ENCODE assay signal across 8 cellular contexts in genomic region chr15:34367128-34368081, GRCh38. TPM values are rescaled to one million over a fixed set of nuclear protein-coding genes. Genes with fewer than 3 reads are reported as not detected.
DNase-seq lines count a peak whose midpoint lies in the region; ATAC-seq and TF ChIP-seq lines count a peak whose summit lies in the region.

Gene LPCAT4 (minus strand): TSS chr15:34367196. CDS start chr15:34367100, 96 bp downstream.

- H3K27me3 ChIP-seq in kidney epithelial cell (ENCODE audit: control insufficient read depth, insufficient read depth, low read length), result no peaks in the 10 kb centered on the region

- H3K4me3 ChIP-seq in kidney epithelial cell (ENCODE audit: low read depth, low read length), result peak within 1 kb of the TSS; percentile 62

- DNase-seq in AML-193 (lab: John Stamatoyannopoulos, UW) (peak; percentile 69 to 77), NCI-H446 (lab: John Stamatoyannopoulos, UW) (peak; percentile 48 to 77), cerebellar cortex (ENCODE audit: low spot score) (peak; percentile 88), kidney epithelial cell (ENCODE audit: low read depth) (peak; percentile 35)
- peak; percentile 87 for DNase-seq in activated CD4-positive, CD25-positive, alpha-beta regulatory T cell treated with anti-CD3 and anti-CD28 coated beads, Interleukin-2, amount 50 U/mL, for 72 hours
- peak; percentile 93 for DNase-seq in stimulated activated CD4-positive, alpha-beta T cell treated with anti-CD3 and anti-CD28 coated beads, Interleukin-15, amount 100 ng/mL, for 24 hours

- peaks cover 1% of the 10 kb centered on the region for H3K36me3 ChIP-seq in kidney epithelial cell (ENCODE audit: control insufficient read depth, insufficient read depth, low read length)

- ATAC-seq in GM19025 (IDR thresholded peaks at IDR 0.05; ENCODE audit: low read depth, unreplicated experiment) (peak; percentile 80), HG03280 (IDR thresholded peaks at IDR 0.05; ENCODE audit: unreplicated experiment) (peak; percentile 84)

- TF ChIP-seq CTCF in kidney epithelial cell (IDR thresholded peaks at IDR 0.05; ENCODE audit: insufficient read depth, low read length, poor library complexity, severe bottlenecking), result peak; percentile 93

RNA-seq across cellular contexts. Expression of gene LPCAT4, which starts in this region (rescaled TPM):
- 21.1 and 26.2 TPM in 2 replicates for total RNA-seq in kidney epithelial cell

Comparison
In these comparisons a context has a peak if more than half of its experiments do, and no peak if none do; other contexts are left out.
1. Peak in every context shown above with its lines: DNase-seq, ATAC-seq and H3K4me3 ChIP-seq.
2. DNase-seq: peak in every context shown above with its lines; median percentile 93 in stimulated activated CD4-positive, alpha-beta T cell treated with anti-CD3 and anti-CD28 coated beads, Interleukin-15, amount 100 ng/mL, for 24 hours; 88 in cerebellar cortex; 87 in activated CD4-positive, CD25-positive, alpha-beta regulatory T cell treated with anti-CD3 and anti-CD28 coated beads, Interleukin-2, amount 50 U/mL, for 72 hours; 73 in AML-193; 62 in NCI-H446; 35 in kidney epithelial cell.